Comparison of ENCODE assay signal across 8 cellular contexts in genomic region chr3:38039101-38039898, GRCh38. TPM values are rescaled to one million over a fixed set of nuclear protein-coding genes. Genes with fewer than 3 reads are reported as not detected.
DNase-seq lines count a peak whose midpoint lies in the region; ATAC-seq, FAIRE-seq and TF ChIP-seq lines count a peak whose summit lies in the region.

DLEC1 (plus strand) TSS chr3:38039208; CDS start chr3:38039226, 18 bp downstream.

- H3K27me3 ChIP-seq in H1 (replicated peaks in 1 of 4; ENCODE audit: control insufficient read depth in 3 of 4, extremely low read depth in 1 of 4, insufficient read depth in 3 of 4, low read length in 3 of 4) = peaks cover 6 to 19% (median 17%) of the 10 kb centered on the region in 4 experiments
- no peaks in the 10 kb centered on the region for H3K27me3 ChIP-seq in muscle layer of duodenum (ENCODE audit: low read depth, low read length)

- DNase-seq in CD14-positive monocyte (ENCODE audit: low spot score) (peak; percentile 84), H1 (ENCODE audit: low read depth in 1 of 2, low spot score in 2 of 2) (peak; percentile 68 to 85), GOT3 (lab: John Stamatoyannopoulos, UW) (no peak)
- DNase-seq in activated CD4-positive, alpha-beta T cell treated with anti-CD3 and anti-CD28 coated beads, Interleukin-2, amount 50 U/mL, for 4 hours = peak; percentile 63 to 68
- DNase-seq in stimulated activated CD8-positive, alpha-beta memory T cell treated with anti-CD3 and anti-CD28 coated beads, Interleukin-7, amount 100 ng/mL, for 4 hours (ENCODE audit: low read depth in 2 of 2) = peak; percentile 67 to 75

- H3K4me1 ChIP-seq in H1 (replicated peaks in 1 of 4; ENCODE audit: control insufficient read depth in 3 of 4, insufficient read depth in 4 of 4, low read length in 3 of 4) (peaks cover 2 to 5% (median 4%) of the 10 kb centered on the region in 4 experiments; a peak in 4 of 7 replicates), muscle layer of duodenum (ENCODE audit: control insufficient read depth in 1 of 2, insufficient read depth in 2 of 2, low read length in 2 of 2) (peaks cover 4 to 10% of the 10 kb centered on the region in 2 donors)

- POLR2A ChIA-PET in H1 (lab: Charles Lee; ENCODE audit: partially characterized antibody) = interaction anchor here (0.8 to 2.3 kb wide), 4 partner anchors 10 to 70 kb away, joined by 3 to 9 read pairs (median 4); partner anchors contain the start of gene PLCD1

- H3K9me3 ChIP-seq in H1 (ENCODE audit: insufficient read depth in 2 of 2, low read depth in 1 of 2, low read length in 1 of 2) (no peaks in the 10 kb centered on the region), muscle layer of duodenum (ENCODE audit: control insufficient read depth in 1 of 2, low read length in 2 of 2) (no peaks in the 10 kb centered on the region)

- peak within 1 kb of the TSS; percentile 70 to 92 (median 86) for H3K27ac Mint-ChIP-seq in CD14-positive monocyte

- no peak within 1 kb of the TSS for H3K4ac ChIP-seq in H1 (replicated peaks; ENCODE audit: insufficient read length, low read depth, low read length)

- no peak within 1 kb of the TSS for H3K14ac ChIP-seq in H1 (ENCODE audit: insufficient read length)

- H3K4me3 ChIP-seq in H1 (ENCODE audit: extremely low read depth in 1 of 4, insufficient read depth in 2 of 4, low read depth in 3 of 4, low read length in 4 of 4) (peak within 1 kb of the TSS; percentile 27 to 75 (median 62)), muscle layer of duodenum (ENCODE audit: low read depth in 1 of 2, low read length in 2 of 2) (peak within 1 kb of the TSS; percentile 68 to 69)

- H3K4me2 ChIP-seq in H1 (ENCODE audit: insufficient read depth in 1 of 2, low read depth in 2 of 2, low read length in 2 of 2) = peak within 1 kb of the TSS; percentile 62 to 96

- H3K9ac ChIP-seq in H1 (replicated peaks in 1 of 4; ENCODE audit: extremely low read depth in 1 of 4, low read depth in 3 of 4, low read length in 3 of 4) = no peak within 1 kb of the TSS

- ATAC-seq in GM19452 (IDR thresholded peaks at IDR 0.05; ENCODE audit: unreplicated experiment) (peak; percentile 86), HG03571 (IDR thresholded peaks at IDR 0.05; ENCODE audit: unreplicated experiment) (peak; percentile 87)

- no peak within 1 kb of the TSS for H4K91ac ChIP-seq in H1 (replicated peaks; ENCODE audit: insufficient read length, low read length)

- H3K27ac ChIP-seq in H1 (ENCODE audit: low read depth, low read length) (no peak within 1 kb of the TSS), muscle layer of duodenum (ENCODE audit: low read length) (peak within 1 kb of the TSS; percentile 5)

- H2AFZ ChIP-seq in H1 (ENCODE audit: low read length) = peak within 1 kb of the TSS; percentile 88

- no peak within 1 kb of the TSS for H3K23ac ChIP-seq in H1 (ENCODE audit: insufficient read length)

- H3K79me1 ChIP-seq in H1 (ENCODE audit: low read depth, low read length) = no peaks in the 10 kb centered on the region

- H3K23me2 ChIP-seq in H1 (ENCODE audit: low read depth, low read length) = peaks cover 7% of the 10 kb centered on the region; the same call in 1 of the 2 replicates

- no peak for TF ChIP-seq EP300 in H1 (IDR thresholded peaks at IDR 0.05; ENCODE audit: borderline replicate concordance in 1 of 2, low read depth in 2 of 2, low read length in 2 of 2)

- H3K36me3 ChIP-seq in H1 (ENCODE audit: control insufficient read depth in 2 of 4, insufficient read depth in 4 of 4, low read length in 3 of 4) (no peaks in the 10 kb centered on the region), muscle layer of duodenum (ENCODE audit: control insufficient read depth in 1 of 2, insufficient read depth in 2 of 2, low read length in 2 of 2) (no peaks in the 10 kb centered on the region)

- TF ChIP-seq CTCF in CD14-positive monocyte (IDR thresholded peaks at IDR 0.05) (no peak), H1 (IDR thresholded peaks at IDR 0.05; ENCODE audit: control extremely low read depth in 1 of 3, insufficient read depth in 1 of 3, low read depth in 1 of 3, low read length in 3 of 3) (no peak)

- TF ChIP-seq RAD21 in H1 (IDR thresholded peaks at IDR 0.05 in 1 of 2, conservative IDR thresholded peaks at IDR 0.05 in 1 of 2; ENCODE audit: low read depth in 2 of 2, low read length in 2 of 2) = no peak

- 8% methylated on average over 67 of the region's 67 CpGs; no CpG with 5 or more reads in 1 of the 2 experiments for WGBS in H1 (ENCODE audit: extremely low coverage in 1 of 2, insufficient coverage in 1 of 2, insufficient read length in 1 of 2, insufficient replicate concordance in 2 of 2, low coverage in 1 of 2, low lambda C conversion rate in 2 of 2, missing lambda C conversion rate in 1 of 2), 2 experiments

- no peak within 1 kb of the TSS for H2AK5ac ChIP-seq in H1 (ENCODE audit: low read depth, low read length)

- no peak within 1 kb of the TSS; the same call in 1 of the 2 replicates for H2BK12ac ChIP-seq in H1 (ENCODE audit: low read depth, low read length)

- H3K18ac ChIP-seq in H1 (ENCODE audit: extremely low read depth, low read length) = no peak within 1 kb of the TSS

- H3K9me3 Mint-ChIP-seq in CD14-positive monocyte = peaks cover 0 to 2% (median 0%) of the 10 kb centered on the region in 7 donors

- H3K56ac ChIP-seq in H1 (replicated peaks; ENCODE audit: insufficient read length, low read depth, low read length) = no peak within 1 kb of the TSS

- H3K27me3 Mint-ChIP-seq in CD14-positive monocyte (ENCODE audit: low read depth in 3 of 3) = peaks cover 0 to 5% (median 2%) of the 10 kb centered on the region in 3 donors

- peak; percentile 7 for FAIRE-seq in H1 (lab: Jason Lieb, UNC)

- no peaks in the 10 kb centered on the region for H4K20me1 ChIP-seq in H1 (replicated peaks in 1 of 2; ENCODE audit: control insufficient read depth in 1 of 2, insufficient read depth in 2 of 2, low read length in 2 of 2)

- H3K36me3 Mint-ChIP-seq in CD14-positive monocyte = peaks cover 0 to 4% of the 10 kb centered on the region in 2 donors

- no peak within 1 kb of the TSS for H4K5ac ChIP-seq in H1 (ENCODE audit: insufficient read length, low read depth, low read length)

- no peak within 1 kb of the TSS for H2BK120ac ChIP-seq in H1 (replicated peaks; ENCODE audit: low read depth, low read length)

- no peak for TF ChIP-seq POLR2A in H1 (IDR thresholded peaks at IDR 0.05; ENCODE audit: control extremely low read depth in 1 of 2, low read depth in 2 of 2, low read length in 2 of 2)

- H3K4me1 Mint-ChIP-seq in CD14-positive monocyte = peaks cover 42% of the 10 kb centered on the region

- H3K79me2 ChIP-seq in H1 (ENCODE audit: control insufficient read depth in 1 of 2, insufficient read depth in 2 of 2, low read length in 2 of 2) = no peaks in the 10 kb centered on the region

- peak within 1 kb of the TSS; percentile 81 to 87 for H3K4me3 Mint-ChIP-seq in CD14-positive monocyte

- no peak within 1 kb of the TSS for H2BK5ac ChIP-seq in H1 (ENCODE audit: low read depth, low read length)

- H4K8ac ChIP-seq in H1 (ENCODE audit: extremely low read depth, insufficient read depth, low read length) = no peak within 1 kb of the TSS

- H2BK20ac ChIP-seq in H1 (ENCODE audit: low read length) = no peak within 1 kb of the TSS

- 0 out of 2 replicates have a peak within 1 kb of the TSS, but pooled peaks have one; percentile 49 for H2BK15ac ChIP-seq in H1 (ENCODE audit: low read length)

- intact Hi-C loops in CD14-positive monocyte (cut with micrococcal nuclease) = no loop called here

- CTCF ChIA-PET in H1 (lab: Charles Lee; ENCODE audit: partially characterized antibody) = interaction anchor here (0.6 to 2.1 kb wide), 8 partner anchors 10 to 260 kb away, joined by 3 to 6 read pairs (median 3); partner anchors contain the start of gene PLCD1

TF ChIP-seq in H1, 55 proteins besides CTCF, POLR2A, EP300 and RAD21 (continues in another document):
- TF ChIP-seq SP4 (IDR thresholded peaks at IDR 0.05; ENCODE audit: low read length) (no peak), SIRT6 (IDR thresholded peaks at IDR 0.05; ENCODE audit: low read length) (no peak), ATF3 (IDR thresholded peaks at IDR 0.05; ENCODE audit: insufficient read depth, low read depth, low read length) (no peak), SP1 (IDR thresholded peaks at IDR 0.05; ENCODE audit: low read depth, low read length) (no peak), ASH2L (IDR thresholded peaks at IDR 0.05; ENCODE audit: low read length) (peak; percentile 63), CEBPB (IDR thresholded peaks at IDR 0.05; ENCODE audit: low read depth, low read length) (no peak), POU5F1 (IDR thresholded peaks at IDR 0.05; ENCODE audit: low read depth, low read length) (no peak), BRCA1 (IDR thresholded peaks at IDR 0.05; ENCODE audit: low read depth, low read length) (no peak), CHD1 (IDR thresholded peaks at IDR 0.05; ENCODE audit: low read depth, low read length) (no peak), BCL11A (IDR thresholded peaks at IDR 0.05; ENCODE audit: low read depth in 2 of 2, low read length in 2 of 2) (no peak), SRF (IDR thresholded peaks at IDR 0.05; ENCODE audit: low read depth, low read length) (no peak), SIX5 (IDR thresholded peaks at IDR 0.05; ENCODE audit: low read depth, low read length) (no peak), HDAC6 (IDR thresholded peaks at IDR 0.05; ENCODE audit: low read depth, low read length) (no peak), CTBP2 (IDR thresholded peaks at IDR 0.05; ENCODE audit: borderline replicate concordance, insufficient read depth, insufficient read length, low read length) (no peak), JUN (IDR thresholded peaks at IDR 0.05; ENCODE audit: low read depth, low read length) (no peak), MAFK (IDR thresholded peaks at IDR 0.05; ENCODE audit: low read depth, low read length) (no peak), RFX5 (IDR thresholded peaks at IDR 0.05; ENCODE audit: borderline replicate concordance, low read depth, low read length) (no peak), TAF7 (optimal IDR thresholded peaks at IDR 0.05; ENCODE audit: borderline replicate concordance, low read depth, low read length) (no peak)

RNA-seq across cellular contexts. Expression of gene DLEC1, which starts in this region (rescaled TPM):
- polyA plus RNA-seq in CD14-positive monocyte (under 1 TPM; 0.11 to 0.14 TPM), H1 (2011; rRNA removed) (0.26 and 0.36 TPM in 2 replicates)
- 0.75 and 0.76 TPM in 2 replicates for total RNA-seq in H1 (2021; fragmentation: NEBNext Ultra II Directional; extraction: Animal tissue kit (Norgen Biotek cat#: 25700))
- polyA plus RNA-seq in H1 (2011; cell fraction: cytosol; rRNA removed) = 0.31 TPM
- 3.0 TPM for polyA plus RNA-seq in H1 (2011; cell fraction: nucleus; rRNA removed)
- polyA plus RNA-seq in H1 (2012, experiment 1 of 2) = 0.43 to 0.87 TPM (median 0.62 TPM) in 4 replicates
- polyA plus RNA-seq in H1 (2012, experiment 2 of 2) = 0.29 TPM
- polyA plus RNA-seq in H1 (2013, experiment 1 of 2) = 1.4 TPM
- polyA plus RNA-seq in H1 (2013, experiment 2 of 2) = 0.17 TPM
- polyA minus RNA-seq in H1 (2011; rRNA and poly(A)+ RNA removed) = 0.63 and 1.4 TPM in 2 replicates
- polyA minus RNA-seq in H1 (2011; cell fraction: cytosol; rRNA and poly(A)+ RNA removed) = 0.29 TPM
- polyA minus RNA-seq in H1 (2011; cell fraction: nucleus; rRNA and poly(A)+ RNA removed) = 3.0 TPM

Comparison
In these comparisons a context has a peak if more than half of its experiments do, and no peak if none do; other contexts are left out.
1. Peak in DNase-seq in CD14-positive monocyte; RNA of the gene not detected or under 1 TPM.